8 cellular contexts compared by ENCODE assay signal in the genomic region with DNA sequence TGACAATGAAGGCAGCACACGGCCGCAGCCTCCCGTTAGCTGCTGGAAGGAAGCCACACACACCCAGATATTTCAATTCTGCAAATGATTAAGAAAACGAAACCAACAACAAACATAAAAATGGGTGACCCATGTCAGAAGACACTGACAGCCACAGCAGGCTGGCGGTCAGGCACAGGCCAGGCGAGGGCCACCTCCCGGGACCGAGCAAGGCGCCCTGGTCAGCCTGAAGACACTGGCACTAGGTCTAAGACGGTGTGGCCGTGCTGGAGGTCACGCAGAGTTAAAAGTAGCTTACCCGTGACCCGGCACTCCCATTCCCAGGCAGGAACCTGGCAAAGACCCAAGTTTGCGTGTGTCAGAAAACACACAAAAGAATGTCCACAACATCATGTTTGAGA.
DNase-seq lines count a peak whose midpoint lies in the region; ATAC-seq and TF ChIP-seq lines count a peak whose summit lies in the region.

No MANE protein-coding gene starts in this region.

- H3K4me3 ChIP-seq in A673 (ENCODE audit: low read depth, low read length, poor library complexity, severe bottlenecking), result peak overlapping the region; percentile 8
- peak overlapping the region; percentile 6 for H3K4me3 ChIP-seq in mononuclear cell (ENCODE audit: low read length)

- BruUV-seq in A673 (replicated peaks; lab: Mats Ljungman, UMichigan), result no TSS peak

- peaks cover 5% of the 10 kb centered on the region for H3K9me3 ChIP-seq in A673 (ENCODE audit: low read depth, low read length, poor library complexity, severe bottlenecking)
- no peaks in the 10 kb centered on the region for H3K9me3 ChIP-seq in mononuclear cell (ENCODE audit: low read depth, low read length)

- CTCF ChIA-PET in A673 (lab: Charles Lee), result no interaction called here

- H3K27ac ChIP-seq in A673 (ENCODE audit: low read depth, low read length, poor library complexity, severe bottlenecking), result no peak overlapping the region

- H3K36me3 Mint-ChIP-seq in IgD-negative memory B cell, result peaks cover 3% of the 10 kb centered on the region

- no peak for TF ChIP-seq CTCF in A673 (conservative IDR thresholded peaks at IDR 0.05; ENCODE audit: low read depth, low read length)

- peaks cover 1% of the 10 kb centered on the region for H3K27me3 Mint-ChIP-seq in IgD-negative memory B cell

- intact Hi-C loops in A673 (cut with micrococcal nuclease; ENCODE audit: unreplicated experiment), result no loop called here

- peak overlapping the region in 3 of 4 donors; percentile 73 to 86 (median 82) for H3K4me3 Mint-ChIP-seq in IgD-negative memory B cell

- no peaks in the 10 kb centered on the region for H3K27me3 ChIP-seq in A673 (replicated peaks; ENCODE audit: insufficient read depth, low read depth, low read length, poor library complexity)
- H3K27me3 ChIP-seq in mononuclear cell (ENCODE audit: insufficient read depth, low read length), result no peaks in the 10 kb centered on the region

- peaks cover 4% of the 10 kb centered on the region for H3K36me3 ChIP-seq in A673 (ENCODE audit: insufficient read depth, low read length, poor library complexity, severe bottlenecking)

- H3K4me1 ChIP-seq in A673 (ENCODE audit: insufficient read depth, low read length, poor library complexity, severe bottlenecking) (no peaks in the 10 kb centered on the region), mononuclear cell (ENCODE audit: insufficient read depth, low read length) (peaks cover 44% of the 10 kb centered on the region)

- ATAC-seq in HG03139 (IDR thresholded peaks at IDR 0.05; ENCODE audit: unreplicated experiment), result no peak
- ATAC-seq in GM19023 (IDR thresholded peaks at IDR 0.05; ENCODE audit: unreplicated experiment), result no peak

- H3K27ac Mint-ChIP-seq in IgD-negative memory B cell, result no peak overlapping the region

- DNase-seq in A673 (ENCODE audit: low spot score), result peak; percentile 18
- peak; percentile 10 for DNase-seq in central memory CD4-positive, alpha-beta T cell
- no peak for DNase-seq in stimulated activated CD4-positive, alpha-beta T cell treated with anti-CD3 and anti-CD28 coated beads, Interleukin-4, amount 100 ng/mL, for 1 hour
- DNase-seq in activated gamma-delta T cell treated with Interleukin-2 at 50 U/mL for 16 hours, result no peak

- POLR2A ChIA-PET in A673 (lab: Charles Lee; ENCODE audit: low non-redundant PET), result no interaction called here

- peaks cover 16 to 32% (median 25%) of the 10 kb centered on the region in 3 donors for H3K4me1 Mint-ChIP-seq in IgD-negative memory B cell

- H3K9me3 Mint-ChIP-seq in IgD-negative memory B cell, result peaks cover 0 to 4% (median 0%) of the 10 kb centered on the region in 3 donors

Comparison
In these comparisons a context has a peak if more than half of its experiments do, and no peak if none do; other contexts are left out.
1. DNase-seq: peak in A673 (single experiment) and central memory CD4-positive, alpha-beta T cell (single experiment); none in stimulated activated CD4-positive, alpha-beta T cell treated with anti-CD3 and anti-CD28 coated beads, Interleukin-4, amount 100 ng/mL, for 1 hour (single experiment) and activated gamma-delta T cell treated with Interleukin-2 at 50 U/mL for 16 hours (single experiment).